Comparison of ENCODE assay signal across 11 cellular contexts in genomic region chr5:134549714-134550113, GRCh38. TPM values are rescaled to one million over a fixed set of nuclear protein-coding genes. Genes with fewer than 3 reads are reported as not detected.
A peak's percentile ranks its signal among the peaks of the same experiment; 100 is the strongest.
DNase-seq lines count a peak whose midpoint lies in the region; ATAC-seq and TF ChIP-seq lines count a peak whose summit lies in the region.
"Had no signal": no experiment of that assay in that cellular context is flagged by ENCODE, and none has a peak within 500 bp of the region (broad histone marks: within the 10 kb centered on the region; RNA-seq: fewer than 3 reads in every experiment).

No MANE protein-coding gene starts in this region.

- peak overlapping the region; percentile 65 for H3K4me2 ChIP-seq in DOHH2 (ENCODE audit: low read length)
- H3K4me2 ChIP-seq in fibroblast of lung (ENCODE audit: extremely low read depth, insufficient read depth, low read length): no peak overlapping the region

- TF ChIP-seq POLR2A in gastroesophageal sphincter (IDR thresholded peaks at IDR 0.05): no peak

- CTCF ChIA-PET in RWPE1 (lab: Yijun Ruan, JAX): interaction anchor here (0.6 kb wide), 1 partner anchor 41 kb away, joined by 3 read pairs; no protein-coding TSS in a partner anchor

- H3K36me3 ChIP-seq in DOHH2 (ENCODE audit: control insufficient read depth, low read length): peaks cover 57% of the 10 kb centered on the region
- H3K36me3 ChIP-seq in fibroblast of lung (ENCODE audit: control insufficient read depth, insufficient read depth, low read length): peaks cover 7% of the 10 kb centered on the region
- H3K36me3 ChIP-seq in gastroesophageal sphincter: peaks cover 0 to 88% of the 10 kb centered on the region in 2 donors
- peaks cover 0 to 11% of the 10 kb centered on the region in 2 donors for H3K36me3 ChIP-seq in ascending aorta

- H3K9me2 ChIP-seq in DOHH2 (replicated peaks; ENCODE audit: control insufficient read depth, low read length): no peaks in the 10 kb centered on the region

- H4K20me1 ChIP-seq in DOHH2 (ENCODE audit: control insufficient read depth, insufficient read depth, low read depth, low read length) (no peaks in the 10 kb centered on the region), fibroblast of lung (ENCODE audit: control insufficient read depth, extremely low read depth, insufficient read depth, low read length) (no peaks in the 10 kb centered on the region)

- H3K27me3 ChIP-seq in DOHH2 (ENCODE audit: control insufficient read depth, low read length) (no peaks in the 10 kb centered on the region), fibroblast of lung (ENCODE audit: control insufficient read depth, insufficient read depth, low read length) (no peaks in the 10 kb centered on the region), gastroesophageal sphincter (no peaks in the 10 kb centered on the region), ascending aorta (no peaks in the 10 kb centered on the region)
- H3K27me3 ChIP-seq: sigmoid colon had no signal

- DNase-seq in A172 (ENCODE audit: low spot score): peak; percentile 43
- no peak for DNase-seq in RWPE1 (ENCODE audit: low spot score)
- peak; percentile 63 to 85 for DNase-seq in fibroblast of lung (ENCODE audit: low read depth in 2 of 2)
- DNase-seq in NCI-H345 treated with DMSO at 0.1 percent for 48 hours (lab: John Stamatoyannopoulos, UW; ENCODE audit: unreplicated experiment): no peak
- DNase-seq in ascending aorta (ENCODE audit: low spot score in 2 of 2): no peak
- no peak for DNase-seq in islet precursor cell
- DNase-seq: activated CD4-positive, alpha-beta T cell treated with anti-CD3 and anti-CD28 coated beads, Interleukin-2, amount 10 ng/mL, durations not matched to agents 24 days and 14 days; amniotic stem cell; sigmoid colon had no signal

- no peak overlapping the region for H3K9ac ChIP-seq in fibroblast of lung (ENCODE audit: insufficient read depth, low read length)

- no peaks in the 10 kb centered on the region for H3K9me3 ChIP-seq in DOHH2 (ENCODE audit: control insufficient read depth, insufficient read depth, low read length)
- H3K9me3 ChIP-seq in fibroblast of lung (ENCODE audit: control insufficient read depth, insufficient read depth, low read depth, low read length): no peaks in the 10 kb centered on the region
- H3K9me3 ChIP-seq in gastroesophageal sphincter: no peaks in the 10 kb centered on the region
- H3K9me3 ChIP-seq in ascending aorta: no peaks in the 10 kb centered on the region
- H3K9me3 ChIP-seq: sigmoid colon had no signal

- no peak for ATAC-seq in gastroesophageal sphincter

- H3K27ac ChIP-seq in DOHH2 (ENCODE audit: low read depth, low read length) (peak overlapping the region; percentile 29), RWPE1 (peak overlapping the region; percentile 55), fibroblast of lung (ENCODE audit: insufficient read depth, low read length) (peak overlapping the region; percentile 28), gastroesophageal sphincter (peak overlapping the region in 2 of 4 donors; percentile 56 to 71), ascending aorta (peak overlapping the region in 1 of 2 donors; percentile 28)

- no peak for TF ChIP-seq CTCF in DOHH2 (IDR thresholded peaks at IDR 0.05; ENCODE audit: low read depth, low read length, poor library complexity, severe bottlenecking)
- no peak for TF ChIP-seq CTCF in RWPE1 (conservative IDR thresholded peaks at IDR 0.05; ENCODE audit: low read depth)
- TF ChIP-seq CTCF in fibroblast of lung (conservative IDR thresholded peaks at IDR 0.05 in 1 of 2, IDR thresholded peaks at IDR 0.05 in 1 of 2; ENCODE audit: low read depth in 1 of 2, low read length in 2 of 2): no peak
- no peak for TF ChIP-seq CTCF in gastroesophageal sphincter (IDR thresholded peaks at IDR 0.05)
- TF ChIP-seq CTCF in ascending aorta (IDR thresholded peaks at IDR 0.05): no peak

- POLR2A ChIA-PET in RWPE1 (lab: Yijun Ruan, JAX; ENCODE audit: low non-redundant PET): no interaction called here

- intact Hi-C loops in ascending aorta (cut with DNase I): no loop called here

- 50% methylated on average over 2 to 3 of the region's 3 CpGs for WGBS in gastroesophageal sphincter (ENCODE audit: low coverage in 1 of 2), 2 donors

- no peaks in the 10 kb centered on the region for H3F3A ChIP-seq in DOHH2 (ENCODE audit: control insufficient read depth, insufficient read depth)

- H3K4me3 ChIP-seq in DOHH2 (ENCODE audit: low read length) (peak overlapping the region; percentile 34), fibroblast of lung (replicated peaks in 1 of 4; ENCODE audit: control extremely low read depth in 1 of 4, insufficient read depth in 1 of 4, low read depth in 3 of 4, low read length in 4 of 4) (no peak overlapping the region), gastroesophageal sphincter (no peak overlapping the region), ascending aorta (no peak overlapping the region)
- H3K4me3 ChIP-seq: sigmoid colon had no signal

- H3K4me1 ChIP-seq in DOHH2 (ENCODE audit: control insufficient read depth, low read length) (peaks cover 73% of the 10 kb centered on the region), fibroblast of lung (ENCODE audit: control insufficient read depth, extremely low read depth, insufficient read depth, low read length) (peaks cover 64% of the 10 kb centered on the region), gastroesophageal sphincter (peaks cover 5 to 99% (median 49%) of the 10 kb centered on the region in 3 donors), ascending aorta (peaks cover 19 to 86% of the 10 kb centered on the region in 2 donors)

- no peak overlapping the region for H2AFZ ChIP-seq in fibroblast of lung (ENCODE audit: low read length)

- TF ChIP-seq EP300 in gastroesophageal sphincter (IDR thresholded peaks at IDR 0.05): no peak

- H3K79me2 ChIP-seq in DOHH2 (ENCODE audit: control insufficient read depth, low read length) (0 out of 2 replicates have a peak, but pooled peaks cover 5% of the 10 kb centered on the region), fibroblast of lung (ENCODE audit: control insufficient read depth, insufficient read depth, low read length) (peaks cover 8% of the 10 kb centered on the region)

RNA-seq across cellular contexts. Expression of gene JADE2, which starts 24.2 kb away (rescaled TPM):
- 20.7 and 20.8 TPM in 2 replicates for total RNA-seq in A172 (2014; rRNA removed; shearing (Covaris generic))
- total RNA-seq in fibroblast of lung (23.6 and 45.9 TPM in 2 replicates), gastroesophageal sphincter (100 to 1,000 TPM in 2 of 4 donors, 10 to 100 TPM in 2; 46.0 to 113 (median 89.2) TPM), ascending aorta (70.9 TPM)
- 10.0 and 20.2 TPM in 2 replicates for polyA plus RNA-seq in fibroblast of lung
- 11.7 and 22.0 TPM in 2 replicates for polyA plus RNA-seq in fibroblast of lung (2012)
- 24.2 and 55.5 TPM in 2 replicates for polyA minus RNA-seq in fibroblast of lung (ENCODE audit: low replicate concordance)

Comparison
In these comparisons a context has a peak if more than half of its experiments do, and no peak if none do; other contexts are left out.
1. DNase-seq: peak in A172 (single experiment) and fibroblast of lung (2 of 2); none in RWPE1 (single experiment), NCI-H345 treated with DMSO at 0.1 percent for 48 hours (single experiment), ascending aorta (0 of 2) and islet precursor cell (single experiment).